In the genomic region with DNA sequence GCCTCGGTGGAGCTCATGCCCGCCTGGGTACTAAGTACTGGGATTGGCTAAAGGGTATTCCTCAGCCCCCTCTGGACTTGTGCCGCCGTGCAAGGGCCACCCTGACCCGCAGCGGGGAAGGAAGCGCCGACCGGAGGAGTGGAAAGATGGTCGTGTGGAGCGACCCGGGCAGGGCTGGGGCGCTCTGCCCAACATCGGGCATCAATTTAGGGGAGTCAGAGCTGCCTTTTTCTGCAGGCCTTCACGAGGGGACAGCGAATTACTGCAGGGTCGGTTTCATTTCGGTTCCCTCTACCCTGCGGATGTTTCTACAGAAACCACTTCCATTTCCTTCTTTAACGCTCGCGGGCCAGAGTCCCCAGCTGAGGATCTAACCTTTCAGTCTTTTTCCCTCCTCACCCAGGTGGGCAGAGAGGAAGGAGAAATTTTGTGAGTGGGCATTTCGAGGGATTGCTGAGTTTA, we compare ENCODE assay signal across 8 cellular contexts.
DNase-seq lines count a peak whose midpoint lies in the region; TF ChIP-seq lines count a peak whose summit lies in the region.

No MANE protein-coding gene starts in this region.

- DNase-seq in NCI-H1092 (lab: John Stamatoyannopoulos, UW) (peak; percentile 85), NCI-H1092 treated with DMSO at 0.1 percent for 48 hours (lab: John Stamatoyannopoulos, UW) (no peak), HFF-Myc (ENCODE audit: extremely low read depth, low read depth) (no peak), RWPE1 (ENCODE audit: low spot score) (peak; percentile 38), epithelial cell of prostate (ENCODE audit: low read depth, low spot score) (no peak), DMS114 treated with DMSO at 0.1 percent for 48 hours (lab: John Stamatoyannopoulos, UW; ENCODE audit: unreplicated experiment) (no peak)
- DNase-seq in activated CD4-positive, alpha-beta T cell treated with anti-CD3 and anti-CD28 coated beads for 4 hours = no peak

- H3K4me3 ChIP-seq in HFF-Myc (replicated peaks; ENCODE audit: low read depth, low read length) = peak overlapping the region; percentile 77
- peak overlapping the region; percentile 68 for H3K4me3 ChIP-seq in neuron (ENCODE audit: low read length)

- POLR2A ChIA-PET in RWPE1 (lab: Yijun Ruan, JAX; ENCODE audit: low non-redundant PET) = no interaction called here

- H3K27me3 ChIP-seq in neuron (ENCODE audit: insufficient read depth, low read length) = no peaks in the 10 kb centered on the region

- H3K4me1 ChIP-seq in neuron (ENCODE audit: insufficient read depth, low read length) = peaks cover 23% of the 10 kb centered on the region

- no peaks in the 10 kb centered on the region for H3K9me3 ChIP-seq in neuron (ENCODE audit: low read length)

- H3K27ac ChIP-seq in RWPE1 = peak overlapping the region; percentile 98
- peak overlapping the region; percentile 98 for H3K27ac ChIP-seq in epithelial cell of prostate

- no peak for TF ChIP-seq CTCF in HFF-Myc (IDR thresholded peaks at IDR 0.05; ENCODE audit: low read depth, low read length, missing control alignments)
- no peak for TF ChIP-seq CTCF in RWPE1 (conservative IDR thresholded peaks at IDR 0.05; ENCODE audit: low read depth)

- H3K36me3 ChIP-seq in neuron (ENCODE audit: insufficient read depth, low read length) = peaks cover 11% of the 10 kb centered on the region

- CTCF ChIA-PET in RWPE1 (lab: Yijun Ruan, JAX) = interaction anchor here (0.5 to 0.6 kb wide), 2 partner anchors 42 to 562 kb away, joined by 3 read pairs; no protein-coding TSS in a partner anchor

- H2AFZ ChIP-seq in neuron (ENCODE audit: low read depth, low read length) = peak overlapping the region; percentile 79

Comparison
In these comparisons a context has a peak if more than half of its experiments do, and no peak if none do; other contexts are left out.
1. DNase-seq: peak in NCI-H1092 (single experiment) and RWPE1 (single experiment); none in NCI-H1092 treated with DMSO at 0.1 percent for 48 hours (single experiment), HFF-Myc (single experiment), epithelial cell of prostate (single experiment), DMS114 treated with DMSO at 0.1 percent for 48 hours (single experiment) and activated CD4-positive, alpha-beta T cell treated with anti-CD3 and anti-CD28 coated beads for 4 hours (0 of 2).